Comparison of ENCODE assay signal across 19 cellular contexts in genomic region chr22:22098457-22099193, GRCh38.
DNase-seq lines count a peak whose midpoint lies in the region; ATAC-seq and TF ChIP-seq lines count a peak whose summit lies in the region.
"Had no signal": no experiment of that assay in that cellular context is flagged by ENCODE, and none has a peak within 500 bp of the region (broad histone marks: within the 10 kb centered on the region; RNA-seq: fewer than 3 reads in every experiment).

No MANE protein-coding gene starts in this region.

- H3K4me1 Mint-ChIP-seq in activated B cell treated with CpG ODN at 0.5 μM for 24 hours (peaks cover 53% of the 10 kb centered on the region), type B pancreatic cell (ENCODE audit: unreplicated experiment) (no peaks in the 10 kb centered on the region)
- peaks cover 22 to 46% of the 10 kb centered on the region in 2 donors for H3K4me1 Mint-ChIP-seq in stimulated activated naive B cell treated with anti-CD40 and anti-IgM and Interleukin-4, amounts not matched to agents 10 μg/mL and 1 μg/mL and 100 μg/mL, for 72 hours
- H3K4me1 Mint-ChIP-seq: activated naive CD8-positive, alpha-beta T cell treated with anti-CD3 and anti-CD28 coated beads, Interleukin-2, amount 10 ng/mL, durations not matched to agents 7 days and 5 days; mesothelial cell of epicardium had no signal

- H3K27me3 Mint-ChIP-seq in activated B cell treated with CpG ODN at 0.5 μM for 24 hours (no peaks in the 10 kb centered on the region), type B pancreatic cell (peaks cover 77% of the 10 kb centered on the region)
- H3K27me3 Mint-ChIP-seq in stimulated activated naive B cell treated with anti-CD40 and anti-IgM and Interleukin-4, amounts not matched to agents 10 μg/mL and 1 μg/mL and 100 μg/mL, for 72 hours, result no peaks in the 10 kb centered on the region

- peaks cover 39% of the 10 kb centered on the region for H3K9me3 Mint-ChIP-seq in activated B cell treated with CpG ODN at 0.5 μM for 24 hours
- H3K9me3 Mint-ChIP-seq in stimulated activated naive B cell treated with anti-CD40 and anti-IgM and Interleukin-4, amounts not matched to agents 10 μg/mL and 1 μg/mL and 100 μg/mL, for 72 hours, result peaks cover 24 to 34% of the 10 kb centered on the region in 2 donors
- no peaks in the 10 kb centered on the region for H3K9me3 Mint-ChIP-seq in type B pancreatic cell
- H3K9me3 Mint-ChIP-seq: activated naive CD8-positive, alpha-beta T cell treated with anti-CD3 and anti-CD28 coated beads, Interleukin-2, amount 10 ng/mL, durations not matched to agents 7 days and 5 days; mesothelial cell of epicardium; T-helper 2 cell treated with Interferon-gamma antibody and Interleukin-4, amounts not matched to agents 5 μg/mL and 100 μg/mL, for 36 hours had no signal

- H3K27ac Mint-ChIP-seq in activated B cell treated with CpG ODN at 0.5 μM for 24 hours (peak overlapping the region; percentile 92), type B pancreatic cell (no peak overlapping the region)
- peak overlapping the region; percentile 94 for H3K27ac Mint-ChIP-seq in stimulated activated naive B cell treated with anti-CD40 and anti-IgM and Interleukin-4, amounts not matched to agents 10 μg/mL and 1 μg/mL and 100 μg/mL, for 72 hours
- H3K27ac Mint-ChIP-seq: activated naive CD8-positive, alpha-beta T cell treated with anti-CD3 and anti-CD28 coated beads, Interleukin-2, amount 10 ng/mL, durations not matched to agents 7 days and 5 days; mesothelial cell of epicardium; T-helper 2 cell treated with Interferon-gamma antibody and Interleukin-4, amounts not matched to agents 5 μg/mL and 100 μg/mL, for 36 hours had no signal

- CTCF ChIA-PET in activated B cell treated with CpG ODN at 0.5 μM for 24 hours (lab: Charles Lee), result interaction anchor here (1.2 to 4.2 kb wide), 8 partner anchors 12 to 137 kb away, joined by 4 to 42 read pairs (median 8); no protein-coding TSS in a partner anchor

- H3K36me3 Mint-ChIP-seq in activated B cell treated with CpG ODN at 0.5 μM for 24 hours (ENCODE audit: low read depth) (peaks cover 48% of the 10 kb centered on the region), type B pancreatic cell (no peaks in the 10 kb centered on the region)
- H3K36me3 Mint-ChIP-seq in stimulated activated naive B cell treated with anti-CD40 and anti-IgM and Interleukin-4, amounts not matched to agents 10 μg/mL and 1 μg/mL and 100 μg/mL, for 72 hours, result peaks cover 22 to 56% of the 10 kb centered on the region in 2 donors
- H3K36me3 Mint-ChIP-seq: activated naive CD8-positive, alpha-beta T cell treated with anti-CD3 and anti-CD28 coated beads, Interleukin-2, amount 10 ng/mL, durations not matched to agents 7 days and 5 days; mesothelial cell of epicardium had no signal

- peak; percentile 35 for DNase-seq in activated CD8-positive, alpha-beta memory T cell treated with anti-CD3 and anti-CD28 coated beads, Interleukin-2, amount 50 U/mL, for 48 hours
- DNase-seq in activated CD8-positive, alpha-beta memory T cell treated with anti-CD3 and anti-CD28 coated beads for 24 hours, result no peak
- DNase-seq in activated B cell treated with CpG ODN at 0.5 μM for 24 hours (no peak), hepatic stellate cell (ENCODE audit: low spot score) (no peak), type B pancreatic cell (ENCODE audit: extremely low spot score, unreplicated experiment) (no peak), NCI-H1092 (lab: John Stamatoyannopoulos, UW) (no peak)
- DNase-seq in stimulated activated naive B cell treated with anti-CD40 and anti-IgM and Interleukin-4, amounts not matched to agents 10 μg/mL and 1 μg/mL and 100 μg/mL, for 72 hours, result no peak
- DNase-seq: 8988T; activated naive CD8-positive, alpha-beta T cell treated with anti-CD3 and anti-CD28 coated beads, Interleukin-2, amount 10 ng/mL, durations not matched to agents 7 days and 5 days; C1 segment of cervical spinal cord; dermis blood vessel endothelial cell; foreskin keratinocyte; left cardiac atrium; NCI-H2029; PC-9; testis had no signal

- intact Hi-C loops in activated B cell treated with CpG ODN at 0.5 μM for 24 hours (cut with micrococcal nuclease), result loop anchor here (1.0 to 5.0 kb wide), 4 partner anchors 12 to 68 kb away; no protein-coding TSS in a partner anchor

- peak; percentile 24 for ATAC-seq in HG03135 (IDR thresholded peaks at IDR 0.05; ENCODE audit: unreplicated experiment)
- peak; percentile 35 for ATAC-seq in activated B cell treated with CpG ODN at 0.5 μM for 24 hours (ENCODE audit: low read depth)
- ATAC-seq in stimulated activated naive B cell treated with anti-CD40 and anti-IgM and Interleukin-4, amounts not matched to agents 10 μg/mL and 1 μg/mL and 100 μg/mL, for 72 hours (replicated peaks), result peak; percentile 41 to 44
- ATAC-seq: foreskin keratinocyte, left cardiac atrium had no signal

- H3K4me3 Mint-ChIP-seq in activated B cell treated with CpG ODN at 0.5 μM for 24 hours (peak overlapping the region; percentile 69), type B pancreatic cell (no peak overlapping the region)
- H3K4me3 Mint-ChIP-seq in stimulated activated naive B cell treated with anti-CD40 and anti-IgM and Interleukin-4, amounts not matched to agents 10 μg/mL and 1 μg/mL and 100 μg/mL, for 72 hours, result peak overlapping the region; percentile 37 to 66
- H3K4me3 Mint-ChIP-seq: activated naive CD8-positive, alpha-beta T cell treated with anti-CD3 and anti-CD28 coated beads, Interleukin-2, amount 10 ng/mL, durations not matched to agents 7 days and 5 days; mesothelial cell of epicardium; T-helper 2 cell treated with Interferon-gamma antibody and Interleukin-4, amounts not matched to agents 5 μg/mL and 100 μg/mL, for 36 hours had no signal

- TF ChIP-seq CTCF in activated B cell treated with CpG ODN at 0.5 μM for 24 hours (IDR thresholded peaks at IDR 0.05) (no peak), type B pancreatic cell (conservative IDR thresholded peaks at IDR 0.05) (no peak)

- POLR2A ChIA-PET in activated B cell treated with CpG ODN at 0.5 μM for 24 hours (lab: Charles Lee), result interaction anchor here (0.5 to 3.6 kb wide), 13 partner anchors 12 to 126 kb away, joined by 3 to 33 read pairs (median 4); partner anchors contain the start of gene TOP3B
